In genomic region chr13:21233086-21233485, GRCh38 we compare ENCODE assay signal across 16 cellular contexts. TPM values are rescaled to one million over a fixed set of nuclear protein-coding genes. Genes with fewer than 3 reads are reported as not detected.
DNase-seq lines count a peak whose midpoint lies in the region; ATAC-seq and TF ChIP-seq lines count a peak whose summit lies in the region.
"Had no signal": no experiment of that assay in that cellular context is flagged by ENCODE, and none has a peak within 500 bp of the region (broad histone marks: within the 10 kb centered on the region; RNA-seq: fewer than 3 reads in every experiment).

No MANE protein-coding gene starts in this region.

- H3K4me1 Mint-ChIP-seq in T-helper 1 cell treated with Interleukin-12 subunit alpha and Interleukin-12 subunit beta and Interleukin-4 antibody, amounts not matched to agents 30 μg/mL and 1 μg/mL, for 36 hours (ENCODE audit: low read depth) = peaks cover 14% of the 10 kb centered on the region
- peaks cover 48% of the 10 kb centered on the region for H3K4me1 Mint-ChIP-seq in HFFc6 (ENCODE audit: low read depth)

- BruUV-seq in mammary epithelial cell (replicated peaks; lab: Mats Ljungman, UMichigan) = no TSS peak

- H2AFZ ChIP-seq in mammary epithelial cell (ENCODE audit: low read depth, low read length) = peak overlapping the region; percentile 84

- no peaks in the 10 kb centered on the region for H3K9me3 Mint-ChIP-seq in T-helper 1 cell treated with Interleukin-12 subunit alpha and Interleukin-12 subunit beta and Interleukin-4 antibody, amounts not matched to agents 30 μg/mL and 1 μg/mL, for 36 hours
- no peaks in the 10 kb centered on the region for H3K9me3 Mint-ChIP-seq in HFFc6

- H4K20me1 ChIP-seq in mammary epithelial cell (ENCODE audit: insufficient read depth, low read length) = no peaks in the 10 kb centered on the region

- TF ChIP-seq POLR2A in sigmoid colon (IDR thresholded peaks at IDR 0.05) = no peak

- DNase-seq in T-helper 1 cell (no peak), HFFc6 (no peak), mammary epithelial cell (peak; percentile 22), sigmoid colon (no peak), NCI-H146 treated with DMSO at 0.1 percent for 48 hours (lab: John Stamatoyannopoulos, UW; ENCODE audit: unreplicated experiment) (no peak)
- DNase-seq: activated naive CD4-positive, alpha-beta T cell treated with anti-CD3 and anti-CD28 coated beads, Interleukin-2, amount 50 U/mL, for 16 hours; central memory CD4-positive, alpha-beta T cell; EL; NCI-H1048; NCI-H345; stimulated activated CD4-positive, alpha-beta T cell treated with anti-CD3 and anti-CD28 coated beads, Interleukin-1b, Interleukin-23, amount 100 ng/mL, for 48 hours; transverse colon had no signal

- H3K9me3 ChIP-seq in mammary epithelial cell (replicated peaks; ENCODE audit: insufficient read depth, low read length) (peaks cover 3% of the 10 kb centered on the region), sigmoid colon (no peaks in the 10 kb centered on the region)
- H3K9me3 ChIP-seq: prostate gland, transverse colon had no signal

- H3K36me3 Mint-ChIP-seq in T-helper 1 cell treated with Interleukin-12 subunit alpha and Interleukin-12 subunit beta and Interleukin-4 antibody, amounts not matched to agents 30 μg/mL and 1 μg/mL, for 36 hours (ENCODE audit: low read depth) = no peaks in the 10 kb centered on the region
- H3K36me3 Mint-ChIP-seq in HFFc6 (ENCODE audit: low read depth) = no peaks in the 10 kb centered on the region

- TF ChIP-seq CTCF in HFFc6 (IDR thresholded peaks at IDR 0.05) (no peak), mammary epithelial cell (conservative IDR thresholded peaks at IDR 0.05 in 1 of 2, IDR thresholded peaks at IDR 0.05 in 1 of 2; ENCODE audit: extremely low read depth in 1 of 2, insufficient read depth in 1 of 2, low read depth in 1 of 2, low read length in 2 of 2) (no peak), sigmoid colon (IDR thresholded peaks at IDR 0.05) (no peak)

- H3K27me3 Mint-ChIP-seq in T-helper 1 cell treated with Interleukin-12 subunit alpha and Interleukin-12 subunit beta and Interleukin-4 antibody, amounts not matched to agents 30 μg/mL and 1 μg/mL, for 36 hours (ENCODE audit: low read depth) = peaks cover 6% of the 10 kb centered on the region
- H3K27me3 Mint-ChIP-seq in HFFc6 (ENCODE audit: insufficient read depth) = peaks cover 10% of the 10 kb centered on the region

- no peaks in the 10 kb centered on the region for H3K79me2 ChIP-seq in mammary epithelial cell (ENCODE audit: insufficient read depth, low read length)

- H3K27me3 ChIP-seq in mammary epithelial cell (ENCODE audit: insufficient read depth, low read length) (no peaks in the 10 kb centered on the region), sigmoid colon (no peaks in the 10 kb centered on the region)
- H3K27me3 ChIP-seq: transverse colon had no signal

- peak overlapping the region; percentile 51 for H3K4me2 ChIP-seq in mammary epithelial cell (ENCODE audit: insufficient read depth, low read depth, low read length)

- WGBS in mammary epithelial cell (ENCODE audit: low coverage, missing lambda C conversion rate) = 77% methylated on average over 3 of the region's 3 CpGs
- WGBS in sigmoid colon, 2 donors = 60 to 63% methylated on average over 3 of the region's 3 CpGs

- no peaks in the 10 kb centered on the region for H3K36me3 ChIP-seq in mammary epithelial cell (ENCODE audit: insufficient read depth, low read length)
- no peaks in the 10 kb centered on the region for H3K36me3 ChIP-seq in sigmoid colon
- H3K36me3 ChIP-seq: prostate gland, transverse colon had no signal

- no peak overlapping the region for H3K27ac Mint-ChIP-seq in T-helper 1 cell treated with Interleukin-12 subunit alpha and Interleukin-12 subunit beta and Interleukin-4 antibody, amounts not matched to agents 30 μg/mL and 1 μg/mL, for 36 hours
- H3K27ac Mint-ChIP-seq in HFFc6 = peak overlapping the region; percentile 69; the same call in 1 of the 2 replicates

- in situ Hi-C loops in mammary epithelial cell (cut with MboI; ENCODE audit: low sequenced_read_pairs in 2 of 2) = no loop called here

- dilution Hi-C loops in mammary epithelial cell (cut with HindIII; ENCODE audit: low sequenced_read_pairs) = no loop called here

- ATAC-seq in GM18873 (IDR thresholded peaks at IDR 0.05; ENCODE audit: low FRiP score, unreplicated experiment) (no peak), GM21360 (IDR thresholded peaks at IDR 0.05; ENCODE audit: unreplicated experiment) (no peak)

- H3K9ac ChIP-seq in mammary epithelial cell (ENCODE audit: insufficient read depth, low read length) = peak overlapping the region; percentile 23

- peak overlapping the region; percentile 31 for H3K4me3 Mint-ChIP-seq in T-helper 1 cell treated with Interleukin-12 subunit alpha and Interleukin-12 subunit beta and Interleukin-4 antibody, amounts not matched to agents 30 μg/mL and 1 μg/mL, for 36 hours
- peak overlapping the region; percentile 74; the same call in 1 of the 2 replicates for H3K4me3 Mint-ChIP-seq in HFFc6

- intact Hi-C loops in mammary epithelial cell (cut with micrococcal nuclease) = no loop called here
- intact Hi-C loops in sigmoid colon (cut with DNase I) = no loop called here

- H3K27ac ChIP-seq in mammary epithelial cell (ENCODE audit: insufficient read depth, low read depth, low read length) (peak overlapping the region; percentile 8), sigmoid colon (peak overlapping the region in 3 of 4 donors; percentile 34 to 52 (median 34))
- H3K27ac ChIP-seq: prostate gland had no signal

- H3K4me3 ChIP-seq in mammary epithelial cell (replicated peaks in 1 of 3; ENCODE audit: insufficient read depth in 1 of 3, low read depth in 2 of 3, low read length in 3 of 3) = no peak overlapping the region
- peak overlapping the region in 2 of 4 donors; percentile 12 to 13 for H3K4me3 ChIP-seq in sigmoid colon
- H3K4me3 ChIP-seq: prostate gland, transverse colon had no signal

- no peak for TF ChIP-seq EP300 in sigmoid colon (IDR thresholded peaks at IDR 0.05)

- peaks cover 3% of the 10 kb centered on the region for H3K4me1 ChIP-seq in mammary epithelial cell (ENCODE audit: insufficient read depth, low read length)
- H3K4me1 ChIP-seq in sigmoid colon = peaks cover 0 to 3% (median 0%) of the 10 kb centered on the region in 4 donors
- H3K4me1 ChIP-seq: prostate gland, transverse colon had no signal

- CTCF ChIA-PET in mammary epithelial cell (lab: Charles Lee; ENCODE audit: low non-redundant PET) = no interaction called here

RNA-seq across cellular contexts. Expression of gene MRPL57, which starts 56.6 kb away (rescaled TPM):
- total RNA-seq in HFFc6 (2021; fragmentation: NEBNext Ultra II Directional; extraction: Animal tissue kit (Norgen Biotek cat#: 25700)) = 10 to 100 TPM; 16.0 to 19.6 (median 18.1) TPM
- total RNA-seq in mammary epithelial cell (10 to 100 TPM; 14.5 to 18.8 TPM), sigmoid colon (10 to 100 TPM; 25.8 to 51.0 (median 40.2) TPM)
- polyA plus RNA-seq in mammary epithelial cell (12.5 TPM), sigmoid colon (10 to 100 TPM; 21.0 to 24.5 (median 23.8) TPM)
- polyA minus RNA-seq in mammary epithelial cell = 4.8 TPM

RNA-seq across cellular contexts. Expression of gene SKA3, which starts 56.7 kb away (rescaled TPM):
- 10 to 100 TPM; 11.5 to 23.9 (median 21.0) TPM for total RNA-seq in HFFc6 (2021; fragmentation: NEBNext Ultra II Directional; extraction: Animal tissue kit (Norgen Biotek cat#: 25700))
- 10 to 100 TPM in 1 of 2 donors, 1 to 10 TPM in 1; 5.0 to 14.6 TPM for total RNA-seq in mammary epithelial cell
- 12.9 TPM for polyA plus RNA-seq in mammary epithelial cell
- 32.8 TPM for polyA minus RNA-seq in mammary epithelial cell
- under 1 TPM in 3 of 4 donors, not detected in 1; 0.33 to 0.95 (median 0.55) TPM for total RNA-seq in sigmoid colon
- polyA plus RNA-seq in sigmoid colon = 1 to 10 TPM in 2 of 3 donors, under 1 TPM in 1; 0.60 to 6.7 (median 2.5) TPM
